Comparison of ENCODE assay signal across 7 cellular contexts in genomic region chr9:110005521-110005920, GRCh38.
DNase-seq lines count a peak whose midpoint lies in the region; ATAC-seq and TF ChIP-seq lines count a peak whose summit lies in the region.
"Not testable (repeated sequence)": the region's sequence is repeated elsewhere in the genome, so short reads cannot be mapped to it uniquely, and the experiment has no call there.

No MANE protein-coding gene starts in this region.

- H3K36me3 ChIP-seq in CD8-positive, alpha-beta memory T cell (ENCODE audit: insufficient read depth, low read length); KMS-11 (ENCODE audit: insufficient read depth); colonic mucosa; naive thymus-derived CD4-positive, alpha-beta T cell (ENCODE audit: control insufficient read depth in 2 of 3, insufficient read depth in 3 of 3, low read length in 3 of 3): not testable (repeated sequence)

- not testable (repeated sequence) for H3K4me3 ChIP-seq in CD8-positive, alpha-beta memory T cell (ENCODE audit: low read length); KMS-11 (IDR thresholded peaks at IDR 0.05; ENCODE audit: insufficient read depth, low read depth, low read length); colonic mucosa; naive thymus-derived CD4-positive, alpha-beta T cell (ENCODE audit: low read length)

- not testable (repeated sequence) for H3K36me3 Mint-ChIP-seq in CD8-positive, alpha-beta memory T cell; T-helper 17 cell (ENCODE audit: low read depth)
- peaks cover 33% of the 10 kb centered on the region for H3K36me3 Mint-ChIP-seq in activated T-helper 2 cell treated with anti-CD3 and anti-CD28 coated beads, Interferon-gamma antibody, Interleukin-2, Interleukin-4, amounts not matched to agents 10 μg/mL and 5 μg/mL and 100 μg/mL, durations not matched to agents 14 hours and 24 hours and 36 hours (ENCODE audit: low read depth)
- peaks cover 10 to 55% (median 30%) of the 10 kb centered on the region in 5 donors for H3K36me3 Mint-ChIP-seq in naive thymus-derived CD4-positive, alpha-beta T cell

- peak overlapping the region; percentile 69; the same call in 1 of the 2 replicates for H2AFZ ChIP-seq in KMS-11 (ENCODE audit: low read depth)

- peak overlapping the region in 3 of 7 donors; percentile 5 to 59 (median 34) for H3K4me3 Mint-ChIP-seq in CD8-positive, alpha-beta memory T cell
- peak overlapping the region; percentile 31 for H3K4me3 Mint-ChIP-seq in T-helper 17 cell
- not testable (repeated sequence) for H3K4me3 Mint-ChIP-seq in activated T-helper 2 cell treated with anti-CD3 and anti-CD28 coated beads, Interferon-gamma antibody, Interleukin-2, Interleukin-4, amounts not matched to agents 10 μg/mL and 5 μg/mL and 100 μg/mL, durations not matched to agents 14 hours and 24 hours and 36 hours (ENCODE audit: low read depth)
- H3K4me3 Mint-ChIP-seq in naive thymus-derived CD4-positive, alpha-beta T cell, result peak overlapping the region in 9 of 10 donors; percentile 25 to 83 (median 57)

- not testable (repeated sequence) for H3K27me3 Mint-ChIP-seq in CD8-positive, alpha-beta memory T cell; T-helper 17 cell; activated T-helper 2 cell treated with anti-CD3 and anti-CD28 coated beads, Interferon-gamma antibody, Interleukin-2, Interleukin-4, amounts not matched to agents 10 μg/mL and 5 μg/mL and 100 μg/mL, durations not matched to agents 14 hours and 24 hours and 36 hours (ENCODE audit: low read depth)
- H3K27me3 Mint-ChIP-seq in naive thymus-derived CD4-positive, alpha-beta T cell, result peaks cover 0 to 20% (median 0%) of the 10 kb centered on the region in 5 donors

- intact Hi-C loops in activated T-helper 2 cell treated with anti-CD3 and anti-CD28 coated beads, Interferon-gamma antibody, Interleukin-2, Interleukin-4, amounts not matched to agents 10 μg/mL and 5 μg/mL and 100 μg/mL, durations not matched to agents 14 hours and 24 hours and 36 hours (cut with micrococcal nuclease); colonic mucosa (cut with DNase I): not testable (repeated sequence)
- intact Hi-C loops in naive thymus-derived CD4-positive, alpha-beta T cell (cut with micrococcal nuclease), result loop anchor here in 1 of 2 donors (2.0 to 5.0 kb wide), 2 partner anchors 33 to 43 kb away; no protein-coding TSS in a partner anchor

- H3K9me3 ChIP-seq in CD8-positive, alpha-beta memory T cell (ENCODE audit: low read length); T-helper 17 cell (ENCODE audit: control insufficient read depth, low read length, poor library complexity, severe bottlenecking); colonic mucosa: not testable (repeated sequence)
- H3K9me3 ChIP-seq in naive thymus-derived CD4-positive, alpha-beta T cell (ENCODE audit: control insufficient read depth in 2 of 3, low read length in 3 of 3), result peaks cover 0 to 10% (median 0%) of the 10 kb centered on the region in 3 experiments

- DNase-seq in CD8-positive, alpha-beta memory T cell, result peak in 3 of 5 donors; percentile 2 to 49 (median 4)
- DNase-seq in T-helper 17 cell (peak in 2 of 3 donors; percentile 5 to 10), colonic mucosa (peak; percentile 44)
- DNase-seq in activated CD4-positive, alpha-beta T cell treated with anti-CD3 and anti-CD28 coated beads, Interleukin-2, amount 50 U/mL, for 1 hour, result peak; percentile 13
- peak; percentile 68 for DNase-seq in activated T-helper 2 cell treated with anti-CD3 and anti-CD28 coated beads, Interferon-gamma antibody, Interleukin-2, Interleukin-4, amounts not matched to agents 10 μg/mL and 5 μg/mL and 100 μg/mL, durations not matched to agents 14 hours and 24 hours and 36 hours (ENCODE audit: low spot score)
- DNase-seq in naive thymus-derived CD4-positive, alpha-beta T cell, result peak in 7 of 9 donors; percentile 29 to 73 (median 48)

- POLR2A ChIA-PET in CD8-positive, alpha-beta memory T cell (lab: Charles Lee); naive thymus-derived CD4-positive, alpha-beta T cell (lab: Charles Lee): not testable (repeated sequence)

- peak overlapping the region; percentile 45; the same call in 1 of the 2 replicates for H3K4me2 ChIP-seq in KMS-11

- not testable (repeated sequence) for H3K4me1 ChIP-seq in CD8-positive, alpha-beta memory T cell (ENCODE audit: insufficient read depth, low read length); colonic mucosa; naive thymus-derived CD4-positive, alpha-beta T cell (ENCODE audit: control insufficient read depth in 2 of 2, insufficient read depth in 2 of 2, low read length in 2 of 2)
- H3K4me1 ChIP-seq in KMS-11 (ENCODE audit: low read depth, poor library complexity, severe bottlenecking), result peaks cover 24% of the 10 kb centered on the region

- peak overlapping the region; percentile 27; the same call in 1 of the 2 replicates for H3K9ac ChIP-seq in KMS-11
- H3K9ac ChIP-seq in colonic mucosa (ENCODE audit: low read depth in 2 of 2, low read length in 2 of 2), result not testable (repeated sequence)

- H3K9me3 Mint-ChIP-seq in CD8-positive, alpha-beta memory T cell, result peaks cover 5 to 24% (median 10%) of the 10 kb centered on the region in 5 donors
- H3K9me3 Mint-ChIP-seq in activated T-helper 2 cell treated with anti-CD3 and anti-CD28 coated beads, Interferon-gamma antibody, Interleukin-2, Interleukin-4, amounts not matched to agents 10 μg/mL and 5 μg/mL and 100 μg/mL, durations not matched to agents 14 hours and 24 hours and 36 hours, result peaks cover 26% of the 10 kb centered on the region
- H3K9me3 Mint-ChIP-seq in naive thymus-derived CD4-positive, alpha-beta T cell, result peaks cover 5 to 74% (median 35%) of the 10 kb centered on the region in 11 donors

- CTCF ChIA-PET in CD8-positive, alpha-beta memory T cell (lab: Charles Lee), result not testable (repeated sequence)
- CTCF ChIA-PET in naive thymus-derived CD4-positive, alpha-beta T cell (lab: Charles Lee), result interaction anchor here (0.7 to 1.1 kb wide), 2 partner anchors 49 to 52 kb away, joined by 3 read pairs; no protein-coding TSS in a partner anchor

- ATAC-seq in T-helper 17 cell; naive thymus-derived CD4-positive, alpha-beta T cell: not testable (repeated sequence)

- H3K4me1 Mint-ChIP-seq in CD8-positive, alpha-beta memory T cell, result peaks cover 14 to 30% (median 15%) of the 10 kb centered on the region in 3 donors
- H3K4me1 Mint-ChIP-seq in T-helper 17 cell, result not testable (repeated sequence)
- H3K4me1 Mint-ChIP-seq in activated T-helper 2 cell treated with anti-CD3 and anti-CD28 coated beads, Interferon-gamma antibody, Interleukin-2, Interleukin-4, amounts not matched to agents 10 μg/mL and 5 μg/mL and 100 μg/mL, durations not matched to agents 14 hours and 24 hours and 36 hours (ENCODE audit: low read depth), result peaks cover 34% of the 10 kb centered on the region
- H3K4me1 Mint-ChIP-seq in naive thymus-derived CD4-positive, alpha-beta T cell, result peaks cover 11 to 39% (median 25%) of the 10 kb centered on the region in 7 donors

- not testable (repeated sequence) for H4K20me1 ChIP-seq in KMS-11 (ENCODE audit: insufficient read depth)

- not testable (repeated sequence) for H3K79me2 ChIP-seq in KMS-11 (ENCODE audit: insufficient read depth, low read depth)

- not testable (repeated sequence) for H3K27me3 ChIP-seq in CD8-positive, alpha-beta memory T cell (ENCODE audit: insufficient read depth, low read length, poor library complexity, severe bottlenecking); KMS-11 (ENCODE audit: insufficient read depth, low read depth); colonic mucosa; naive thymus-derived CD4-positive, alpha-beta T cell (ENCODE audit: control insufficient read depth in 2 of 2, insufficient read depth in 2 of 2, low read length in 2 of 2)

- TF ChIP-seq CTCF in KMS-11 (conservative IDR thresholded peaks at IDR 0.05; ENCODE audit: low read depth, low read length); colonic mucosa (IDR thresholded peaks at IDR 0.05): not testable (repeated sequence)

- peak overlapping the region in 2 of 8 donors; percentile 14 to 40 for H3K27ac Mint-ChIP-seq in CD8-positive, alpha-beta memory T cell
- H3K27ac Mint-ChIP-seq in T-helper 17 cell, result peak overlapping the region; percentile 46
- H3K27ac Mint-ChIP-seq in activated T-helper 2 cell treated with anti-CD3 and anti-CD28 coated beads, Interferon-gamma antibody, Interleukin-2, Interleukin-4, amounts not matched to agents 10 μg/mL and 5 μg/mL and 100 μg/mL, durations not matched to agents 14 hours and 24 hours and 36 hours, result peak overlapping the region; percentile 18
- H3K27ac Mint-ChIP-seq in naive thymus-derived CD4-positive, alpha-beta T cell, result peak overlapping the region in 8 of 9 donors; percentile 49 to 91 (median 86)

- not testable (repeated sequence) for H3K27ac ChIP-seq in CD8-positive, alpha-beta memory T cell (ENCODE audit: low read depth, low read length); colonic mucosa; naive thymus-derived CD4-positive, alpha-beta T cell (ENCODE audit: low read depth, low read length)
- H3K27ac ChIP-seq in KMS-11, result peak overlapping the region; percentile 24; the same call in 1 of the 2 replicates

Comparison
In these comparisons a context has a peak if more than half of its experiments do, and no peak if none do; other contexts are left out.
1. DNase-seq: peak in every context shown above with its lines; median percentile 68 in activated T-helper 2 cell treated with anti-CD3 and anti-CD28 coated beads, Interferon-gamma antibody, Interleukin-2, Interleukin-4, amounts not matched to agents 10 μg/mL and 5 μg/mL and 100 μg/mL, durations not matched to agents 14 hours and 24 hours and 36 hours; 48 in naive thymus-derived CD4-positive, alpha-beta T cell; 44 in colonic mucosa; 13 in activated CD4-positive, alpha-beta T cell treated with anti-CD3 and anti-CD28 coated beads, Interleukin-2, amount 50 U/mL, for 1 hour; 8 in T-helper 17 cell; 4 in CD8-positive, alpha-beta memory T cell.